Comparison of ENCODE assay signal across 20 cellular contexts in the genomic region with DNA sequence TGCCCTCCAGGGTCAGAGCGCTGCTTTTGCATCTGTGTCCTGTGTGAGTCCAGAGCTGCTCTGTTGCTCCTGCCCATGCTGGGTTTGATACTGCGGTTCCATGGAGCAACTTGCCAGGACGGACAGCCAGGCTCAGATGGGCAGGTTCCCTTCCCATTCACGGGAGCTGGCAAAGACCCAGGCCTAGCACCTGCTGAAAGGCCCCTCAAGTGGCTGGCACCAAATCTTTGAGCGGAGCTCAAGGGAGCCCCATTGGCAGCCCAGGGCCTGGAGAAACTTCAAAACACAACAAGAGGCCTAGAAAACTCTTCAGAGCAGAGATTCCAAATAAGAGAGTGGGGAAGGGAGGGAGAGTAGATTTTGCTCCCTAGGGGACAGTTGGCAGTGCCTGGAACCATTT.
"Had no signal": no experiment of that assay in that cellular context is flagged by ENCODE, and none has a peak within 500 bp of the region (broad histone marks: within the 10 kb centered on the region; RNA-seq: fewer than 3 reads in every experiment).

No MANE protein-coding gene starts in this region.

- H3K36me3 Mint-ChIP-seq: activated naive CD8-positive, alpha-beta T cell had no signal

- H3K4me3 ChIP-seq: breast epithelium, coronary artery, esophagus muscularis mucosa, tibial artery had no signal

- H3K27ac ChIP-seq: breast epithelium, coronary artery, esophagus muscularis mucosa, parathyroid adenoma, tibial artery had no signal

- H3K27me3 ChIP-seq: breast epithelium had no signal

- H3K4me1 ChIP-seq: breast epithelium, esophagus muscularis mucosa, parathyroid adenoma, tibial artery had no signal

- H3K27me3 Mint-ChIP-seq: activated naive CD8-positive, alpha-beta T cell; central memory CD8-positive, alpha-beta T cell; stimulated activated naive CD8-positive, alpha-beta T cell treated with anti-CD3 and anti-CD28 coated beads, Interleukin-15, Interleukin-2, amounts not matched to agents 100 ng/mL and 50 ng/mL, for 24 hours had no signal

- H2AFZ ChIP-seq: parathyroid adenoma had no signal

- H3K9me3 Mint-ChIP-seq: central memory CD8-positive, alpha-beta T cell had no signal

- H3K36me3 ChIP-seq: breast epithelium, esophagus muscularis mucosa, tibial artery had no signal

- H3K4me1 Mint-ChIP-seq: activated T-helper 17 cell treated with anti-CD3 and anti-CD28 coated beads, Interleukin-2, amount 50 U/mL, for 72 hours; central memory CD8-positive, alpha-beta T cell; nephron had no signal

- H3K79me2 ChIP-seq: parathyroid adenoma had no signal

- DNase-seq: activated CD4-positive, alpha-beta T cell treated with anti-CD3 and anti-CD28 coated beads for 1 hour; activated CD4-positive, alpha-beta T cell treated with anti-CD3 and anti-CD28 coated beads, Interleukin-2, amount 50 U/mL, for 1 hour; activated T-cell treated with anti-CD3 and anti-CD28 coated beads, Interleukin-2, amount 50 U/mL, for 1 hour; head of caudate nucleus; hypothalamus; mesenchymal stem cell; right cardiac atrium; stimulated activated CD4-positive, alpha-beta T cell treated with anti-CD3 and anti-CD28 coated beads, Interleukin-12 subunit alpha, Interleukin-12 subunit beta, amount 100 ng/mL, for 4 hours; stimulated activated CD4-positive, alpha-beta T cell treated with anti-CD3 and anti-CD28 coated beads, Interleukin-4, amount 100 ng/mL, for 4 hours; T-helper 9 cell; tibial artery had no signal

- H3K9me3 ChIP-seq: tibial artery had no signal

- H3K27ac Mint-ChIP-seq: activated naive CD8-positive, alpha-beta T cell; activated T-helper 17 cell treated with anti-CD3 and anti-CD28 coated beads, Interleukin-2, amount 50 U/mL, for 72 hours; nephron; stimulated activated naive CD8-positive, alpha-beta T cell treated with anti-CD3 and anti-CD28 coated beads, Interleukin-15, Interleukin-2, amounts not matched to agents 100 ng/mL and 50 ng/mL, for 24 hours had no signal

- H3K4me3 Mint-ChIP-seq: activated naive CD8-positive, alpha-beta T cell; activated T-helper 17 cell treated with anti-CD3 and anti-CD28 coated beads, Interleukin-2, amount 50 U/mL, for 72 hours; central memory CD8-positive, alpha-beta T cell; nephron; stimulated activated naive CD8-positive, alpha-beta T cell treated with anti-CD3 and anti-CD28 coated beads, Interleukin-15, Interleukin-2, amounts not matched to agents 100 ng/mL and 50 ng/mL, for 24 hours had no signal

- ATAC-seq: activated T-helper 17 cell treated with anti-CD3 and anti-CD28 coated beads, Interleukin-2, amount 50 U/mL, for 72 hours; right cardiac atrium had no signal
